23 cellular contexts compared by ENCODE assay signal in the genomic region with DNA sequence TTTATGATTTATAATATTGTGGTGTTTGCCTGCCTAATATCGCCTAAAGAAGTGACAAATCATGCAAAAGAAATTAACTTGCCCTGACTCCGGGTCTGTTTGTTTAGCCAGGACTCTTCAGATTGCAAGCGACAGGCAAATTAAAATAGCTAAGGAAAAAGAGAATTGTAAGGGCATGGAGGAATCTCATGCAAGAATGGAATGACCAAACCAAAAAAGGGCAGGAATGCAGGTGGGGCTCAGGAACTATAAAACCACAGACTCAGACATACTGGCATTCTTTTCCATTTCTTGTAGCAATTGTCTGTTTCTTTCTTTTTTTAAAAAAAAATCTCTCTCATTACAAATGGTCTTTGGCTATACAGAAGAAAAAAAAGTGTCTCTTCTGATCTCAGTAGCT.
"Had no signal": no experiment of that assay in that cellular context is flagged by ENCODE, and none has a peak within 500 bp of the region (broad histone marks: within the 10 kb centered on the region; RNA-seq: fewer than 3 reads in every experiment).

No MANE protein-coding gene starts in this region.

- H3K27ac Mint-ChIP-seq: activated CD8-positive, alpha-beta T cell treated with anti-CD3 and anti-CD28 coated beads, Interleukin-2, amount 10 ng/mL, durations not matched to agents 7 days and 5 days; activated naive CD8-positive, alpha-beta T cell treated with anti-CD3 and anti-CD28 coated beads, Interleukin-2, amount 10 ng/mL, durations not matched to agents 7 days and 5 days; brain; T-helper 1 cell treated with Interleukin-12 subunit alpha and Interleukin-12 subunit beta and Interleukin-4 antibody, amounts not matched to agents 30 μg/mL and 1 μg/mL, for 36 hours had no signal

- H3K4me3 Mint-ChIP-seq: activated CD8-positive, alpha-beta T cell treated with anti-CD3 and anti-CD28 coated beads, Interleukin-2, amount 10 ng/mL, durations not matched to agents 7 days and 5 days; activated naive CD8-positive, alpha-beta T cell treated with anti-CD3 and anti-CD28 coated beads, Interleukin-2, amount 10 ng/mL, durations not matched to agents 7 days and 5 days; brain; T-helper 1 cell treated with Interleukin-12 subunit alpha and Interleukin-12 subunit beta and Interleukin-4 antibody, amounts not matched to agents 30 μg/mL and 1 μg/mL, for 36 hours had no signal

- H3K4me3 ChIP-seq: cardiac muscle cell, SJCRH30 had no signal

- H3K9me3 Mint-ChIP-seq: activated naive CD8-positive, alpha-beta T cell treated with anti-CD3 and anti-CD28 coated beads, Interleukin-2, amount 10 ng/mL, durations not matched to agents 7 days and 5 days; T-helper 1 cell treated with Interleukin-12 subunit alpha and Interleukin-12 subunit beta and Interleukin-4 antibody, amounts not matched to agents 30 μg/mL and 1 μg/mL, for 36 hours had no signal

- ATAC-seq: activated CD8-positive, alpha-beta T cell treated with anti-CD3 and anti-CD28 coated beads, Interleukin-2, amount 10 ng/mL, durations not matched to agents 7 days and 5 days had no signal

- H3K27ac ChIP-seq: cardiac muscle cell, SJCRH30 had no signal

- DNase-seq: activated CD4-positive, alpha-beta T cell treated with anti-CD3 and anti-CD28 coated beads for 48 hours; activated CD4-positive, alpha-beta T cell treated with anti-CD3 and anti-CD28 coated beads, Interleukin-2, amount 50 U/mL, for 4 hours; activated CD4-positive, CD25-positive, alpha-beta regulatory T cell treated with anti-CD3 and anti-CD28 coated beads, Interleukin-2, amount 50 U/mL, for 72 hours; activated CD8-positive, alpha-beta memory T cell treated with anti-CD3 and anti-CD28 coated beads, Interleukin-2, amount 50 U/mL, for 48 hours; activated CD8-positive, alpha-beta T cell treated with anti-CD3 and anti-CD28 coated beads, Interleukin-2, amount 10 ng/mL, durations not matched to agents 7 days and 5 days; activated naive CD4-positive, alpha-beta T cell treated with anti-CD3 and anti-CD28 coated beads, Interleukin-2, amount 50 U/mL, for 16 hours; activated naive CD8-positive, alpha-beta T cell treated with anti-CD3 and anti-CD28 coated beads, Interleukin-2, amount 10 ng/mL, durations not matched to agents 7 days and 5 days; activated T-cell treated with anti-CD3 and anti-CD28 coated beads, Interleukin-2, amount 50 U/mL, for 1 hour; aorta; Kasumi-1; NCI-H1048; NCI-H1930; NCI-H2171; NCI-H226; NCI-H510A; NCI-H526 treated with DMSO at 0.1 percent for 48 hours; NCI-H82; Right ventricle myocardium superior; RPMI8226; SJCRH30 had no signal

- H3K4me1 ChIP-seq: SJCRH30 had no signal

- H3K36me3 Mint-ChIP-seq: activated naive CD8-positive, alpha-beta T cell treated with anti-CD3 and anti-CD28 coated beads, Interleukin-2, amount 10 ng/mL, durations not matched to agents 7 days and 5 days; brain had no signal

- H3K27me3 ChIP-seq: cardiac muscle cell, SJCRH30 had no signal

- H3K4me1 Mint-ChIP-seq: activated naive CD8-positive, alpha-beta T cell treated with anti-CD3 and anti-CD28 coated beads, Interleukin-2, amount 10 ng/mL, durations not matched to agents 7 days and 5 days had no signal

- H3K9me3 ChIP-seq: SJCRH30 had no signal

- H3K36me3 ChIP-seq: cardiac muscle cell, SJCRH30 had no signal
